In the genomic region with DNA sequence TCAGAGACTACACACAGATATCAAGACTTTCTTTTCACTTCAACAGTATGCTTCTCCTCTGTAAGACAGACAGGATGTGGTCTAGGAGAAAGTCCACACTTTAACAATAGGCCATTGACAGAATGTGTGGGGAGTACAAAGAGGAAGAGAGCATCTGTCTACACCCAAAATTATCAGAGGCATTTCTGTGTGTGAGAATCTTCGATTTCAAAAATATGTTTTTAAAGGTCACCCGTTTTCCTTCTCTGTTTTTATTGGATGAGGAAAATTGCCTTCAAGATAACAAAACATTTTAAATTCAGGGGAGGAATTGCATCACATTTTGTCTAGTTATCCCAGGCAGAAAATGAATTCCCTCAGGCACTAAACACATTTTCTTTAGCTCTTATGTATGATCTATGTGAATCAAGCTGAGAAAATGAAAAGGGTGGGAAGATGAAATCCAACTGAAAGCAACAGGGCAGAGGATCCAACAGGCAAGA, we compare ENCODE assay signal across 9 cellular contexts. TPM values are rescaled to one million over a fixed set of nuclear protein-coding genes. Genes with fewer than 3 reads are reported as not detected.
DNase-seq lines count a peak whose midpoint lies in the region; ATAC-seq, FAIRE-seq and TF ChIP-seq lines count a peak whose summit lies in the region.
"Had no signal": no experiment of that assay in that cellular context is flagged by ENCODE, and none has a peak within 500 bp of the region (broad histone marks: within the 10 kb centered on the region; RNA-seq: fewer than 3 reads in every experiment).

No MANE protein-coding gene starts in this region.

- H3K36me3 ChIP-seq in endodermal cell (ENCODE audit: control insufficient read depth, insufficient read depth, low read length) = no peaks in the 10 kb centered on the region

- FAIRE-seq in frontal cortex (lab: Jason Lieb, UNC) = no peak
- FAIRE-seq: G401.6 had no signal

- no peaks in the 10 kb centered on the region for H3K36me3 Mint-ChIP-seq in endodermal cell (ENCODE audit: low read depth)
- H3K36me3 Mint-ChIP-seq in T-helper 17 cell (ENCODE audit: low read depth) = no peaks in the 10 kb centered on the region

- DNase-seq in Ammon's horn (ENCODE audit: low spot score) (peak; percentile 53), endodermal cell (no peak), hepatic stellate cell (ENCODE audit: low spot score) (no peak), T-helper 17 cell (no peak), frontal cortex (ENCODE audit: low spot score in 2 of 2) (no peak), SIG-M5 (lab: John Stamatoyannopoulos, UW) (no peak)

- H3K27me3 ChIP-seq in endodermal cell (ENCODE audit: control insufficient read depth, insufficient read depth, low read length, poor library complexity, severe bottlenecking) = no peaks in the 10 kb centered on the region

- no peak for TF ChIP-seq CTCF in endodermal cell (conservative IDR thresholded peaks at IDR 0.05)

- H3K27ac Mint-ChIP-seq in endodermal cell (no peak overlapping the region), T-helper 17 cell (no peak overlapping the region)

- no peaks in the 10 kb centered on the region for H3K9me3 Mint-ChIP-seq in endodermal cell

- no peak overlapping the region for H3K4me3 Mint-ChIP-seq in endodermal cell
- H3K4me3 Mint-ChIP-seq in T-helper 17 cell = no peak overlapping the region

- no peaks in the 10 kb centered on the region for H3K4me1 Mint-ChIP-seq in endodermal cell
- H3K4me1 Mint-ChIP-seq in T-helper 17 cell = no peaks in the 10 kb centered on the region

- H3K9me3 ChIP-seq in endodermal cell (ENCODE audit: control insufficient read depth, low read length) (no peaks in the 10 kb centered on the region), T-helper 17 cell (ENCODE audit: control insufficient read depth, low read length, poor library complexity, severe bottlenecking) (no peaks in the 10 kb centered on the region)

- H3K27me3 Mint-ChIP-seq in endodermal cell (ENCODE audit: insufficient read depth) = no peaks in the 10 kb centered on the region
- H3K27me3 Mint-ChIP-seq in T-helper 17 cell = no peaks in the 10 kb centered on the region

- peak overlapping the region; percentile 24 for H3K27ac ChIP-seq in endodermal cell (ENCODE audit: low read depth, low read length)

- no peak overlapping the region for H3K4me3 ChIP-seq in endodermal cell (ENCODE audit: low read length)

- ATAC-seq in GM19468 (IDR thresholded peaks at IDR 0.05; ENCODE audit: extremely low read depth, unreplicated experiment) = peak; percentile 98
- ATAC-seq in HG03469 (IDR thresholded peaks at IDR 0.05; ENCODE audit: unreplicated experiment) = peak; percentile 100
- ATAC-seq in T-helper 17 cell = no peak

- H3K9ac ChIP-seq in endodermal cell (ENCODE audit: extremely low read depth, low read length, poor library complexity, severe bottlenecking) = no peak overlapping the region

- H3K4me1 ChIP-seq in endodermal cell (ENCODE audit: control insufficient read depth, insufficient read depth, low read length) = no peaks in the 10 kb centered on the region

- 73% methylated on average over 2 of the region's 2 CpGs; no CpG with 5 or more reads in 1 of the 2 experiments for WGBS in endodermal cell (ENCODE audit: insufficient coverage in 1 of 2, insufficient read length in 1 of 2), 2 experiments

RNA-seq across cellular contexts. Expression of gene NAV3, which starts 16.4 kb away (rescaled TPM):
- 1 to 10 TPM in 1 of 2 donors, under 1 TPM in 1; 0.20 to 1.9 TPM for total RNA-seq in endodermal cell
- polyA plus RNA-seq in endodermal cell (2013, experiment 1 of 2) = 12.1 TPM
- 14.5 TPM for polyA plus RNA-seq in endodermal cell (2013, experiment 2 of 2)
- under 1 TPM in 1 of 2 donors, not detected in 1; 0.08 TPM for total RNA-seq in T-helper 17 cell
- total RNA-seq in frontal cortex = 240 TPM

Comparison
In these comparisons a context has a peak if more than half of its experiments do, and no peak if none do; other contexts are left out.
1. RNA of gene NAV3, which starts 16.4 kb away (total RNA-seq): 240 TPM in frontal cortex (single experiment); 0.20 to 1.9 TPM in endodermal cell and 0.08 TPM in T-helper 17 cell; every median in the first group is over 10 times any median in the second.